Comparison of ENCODE assay signal across 27 cellular contexts in genomic region chr19:11251650-11252314, GRCh38. TPM values are rescaled to one million over a fixed set of nuclear protein-coding genes. Genes with fewer than 3 reads are reported as not detected.
"Had no signal": no experiment of that assay in that cellular context is flagged by ENCODE, and none has a peak within 500 bp of the region (broad histone marks: within the 10 kb centered on the region; RNA-seq: fewer than 3 reads in every experiment).

No MANE protein-coding gene starts in this region.

- H3K27ac Mint-ChIP-seq: activated CD8-positive, alpha-beta T cell treated with anti-CD3 and anti-CD28 coated beads, Interleukin-2, amount 10 ng/mL, durations not matched to agents 7 days and 5 days; activated naive CD4-positive, alpha-beta T cell treated with anti-CD3 and anti-CD28 coated beads, Interleukin-2, amount 10 ng/mL, durations not matched to agents 7 days and 5 days; activated naive CD8-positive, alpha-beta T cell treated with anti-CD3 and anti-CD28 coated beads, Interleukin-2, amount 50 U/mL, for 24 hours; activated T-cell treated with anti-CD3 and anti-CD28 coated beads, Interleukin-2, amount 50 U/mL, for 24 hours; brain; endodermal cell; mesothelial cell of epicardium; natural killer cell treated with Interleukin-12 subunit alpha and Interleukin-12 subunit beta and Interleukin-15 and Interleukin-18, amount 100 ng/mL, for 72 hours had no signal

- H3K27me3 ChIP-seq: dorsolateral prefrontal cortex, foreskin keratinocyte, tibial nerve, uterus had no signal

- H3K4me3 Mint-ChIP-seq: activated CD8-positive, alpha-beta T cell treated with anti-CD3 and anti-CD28 coated beads, Interleukin-2, amount 10 ng/mL, durations not matched to agents 7 days and 5 days; activated naive CD4-positive, alpha-beta T cell treated with anti-CD3 and anti-CD28 coated beads, Interleukin-2, amount 10 ng/mL, durations not matched to agents 7 days and 5 days; activated naive CD8-positive, alpha-beta T cell treated with anti-CD3 and anti-CD28 coated beads, Interleukin-2, amount 50 U/mL, for 24 hours; activated T-cell treated with anti-CD3 and anti-CD28 coated beads, Interleukin-2, amount 50 U/mL, for 24 hours; brain; endodermal cell; mesothelial cell of epicardium; natural killer cell treated with Interleukin-12 subunit alpha and Interleukin-12 subunit beta and Interleukin-15 and Interleukin-18, amount 100 ng/mL, for 72 hours had no signal

- H3K9me3 ChIP-seq: tibial nerve, uterus had no signal

- H3K36me3 ChIP-seq: uterus had no signal

- H3K4me1 Mint-ChIP-seq: activated naive CD4-positive, alpha-beta T cell treated with anti-CD3 and anti-CD28 coated beads, Interleukin-2, amount 10 ng/mL, durations not matched to agents 7 days and 5 days; activated naive CD8-positive, alpha-beta T cell treated with anti-CD3 and anti-CD28 coated beads, Interleukin-2, amount 50 U/mL, for 24 hours; endodermal cell had no signal

- ATAC-seq: activated CD8-positive, alpha-beta T cell treated with anti-CD3 and anti-CD28 coated beads, Interleukin-2, amount 10 ng/mL, durations not matched to agents 7 days and 5 days; activated naive CD8-positive, alpha-beta T cell treated with anti-CD3 and anti-CD28 coated beads, Interleukin-2, amount 50 U/mL, for 24 hours; foreskin keratinocyte; natural killer cell treated with Interleukin-12 subunit alpha and Interleukin-12 subunit beta and Interleukin-15 and Interleukin-18, amount 100 ng/mL, for 72 hours had no signal

- H3K9me3 Mint-ChIP-seq: activated naive CD4-positive, alpha-beta T cell treated with anti-CD3 and anti-CD28 coated beads, Interleukin-2, amount 10 ng/mL, durations not matched to agents 7 days and 5 days; activated naive CD8-positive, alpha-beta T cell treated with anti-CD3 and anti-CD28 coated beads, Interleukin-2, amount 50 U/mL, for 24 hours; activated T-cell treated with anti-CD3 and anti-CD28 coated beads, Interleukin-2, amount 50 U/mL, for 24 hours; brain; endodermal cell; mesothelial cell of epicardium; natural killer cell treated with Interleukin-12 subunit alpha and Interleukin-12 subunit beta and Interleukin-15 and Interleukin-18, amount 100 ng/mL, for 72 hours had no signal

- H3K36me3 Mint-ChIP-seq: activated naive CD4-positive, alpha-beta T cell treated with anti-CD3 and anti-CD28 coated beads, Interleukin-2, amount 10 ng/mL, durations not matched to agents 7 days and 5 days; natural killer cell treated with Interleukin-12 subunit alpha and Interleukin-12 subunit beta and Interleukin-15 and Interleukin-18, amount 100 ng/mL, for 72 hours had no signal

- DNase-seq: activated CD4-positive, alpha-beta T cell treated with anti-CD3 and anti-CD28 coated beads for 48 hours; activated CD4-positive, CD25-positive, alpha-beta regulatory T cell; activated CD8-positive, alpha-beta T cell treated with anti-CD3 and anti-CD28 coated beads, Interleukin-2, amount 10 ng/mL, durations not matched to agents 7 days and 5 days; activated naive CD4-positive, alpha-beta T cell treated with anti-CD3 and anti-CD28 coated beads, Interleukin-2, amount 10 ng/mL, durations not matched to agents 7 days and 5 days; activated naive CD8-positive, alpha-beta T cell treated with anti-CD3 and anti-CD28 coated beads, Interleukin-2, amount 50 U/mL, for 24 hours; activated T-cell treated with anti-CD3 and anti-CD28 coated beads, Interleukin-2, amount 50 U/mL, for 24 hours; anterior cingulate cortex; caudate nucleus; dorsolateral prefrontal cortex; endodermal cell; foreskin keratinocyte; retina; stimulated activated CD4-positive, alpha-beta T cell treated with anti-CD3 and anti-CD28 coated beads, Interleukin-2, amount 100 ng/mL, for 24 hours; stimulated activated naive CD4-positive, alpha-beta T cell treated with Interleukin-2 at 50 U/mL for 16 hours; T-helper 1 cell; T1000; uterus had no signal

- H3K4me1 ChIP-seq: foreskin keratinocyte, uterus had no signal

- H3K27ac ChIP-seq: foreskin keratinocyte had no signal

- H3K27me3 Mint-ChIP-seq: activated naive CD8-positive, alpha-beta T cell treated with anti-CD3 and anti-CD28 coated beads, Interleukin-2, amount 50 U/mL, for 24 hours; brain had no signal

- H3K4me3 ChIP-seq: dorsolateral prefrontal cortex, tibial nerve, uterus had no signal

RNA-seq across cellular contexts. Expression of gene ANGPTL8, which starts 12.4 kb away (rescaled TPM):
- total RNA-seq: activated CD8-positive, alpha-beta T cell treated with anti-CD3 and anti-CD28 coated beads, Interleukin-2, amount 10 ng/mL, durations not matched to agents 7 days and 5 days; endodermal cell; epithelial cell of proximal tubule; fibroblast of lung; foreskin keratinocyte; kidney epithelial cell; lower leg skin; natural killer cell treated with Interleukin-12 subunit alpha and Interleukin-12 subunit beta and Interleukin-15 and Interleukin-18, amount 100 ng/mL, for 72 hours had no signal
- polyA plus RNA-seq: fibroblast of lung, foreskin keratinocyte had no signal

RNA-seq across cellular contexts. Expression of gene TSPAN16, which starts 44.2 kb away (rescaled TPM):
- total RNA-seq: activated CD8-positive, alpha-beta T cell treated with anti-CD3 and anti-CD28 coated beads, Interleukin-2, amount 10 ng/mL, durations not matched to agents 7 days and 5 days; endodermal cell; epithelial cell of proximal tubule; fibroblast of lung; foreskin keratinocyte; kidney epithelial cell; lower leg skin; mesothelial cell of epicardium; natural killer cell treated with Interleukin-12 subunit alpha and Interleukin-12 subunit beta and Interleukin-15 and Interleukin-18, amount 100 ng/mL, for 72 hours; posterior vena cava; skeletal muscle tissue; tibial nerve; uterus had no signal
- polyA plus RNA-seq: fibroblast of lung, foreskin keratinocyte had no signal
